16 cellular contexts compared by ENCODE assay signal in the genomic region with DNA sequence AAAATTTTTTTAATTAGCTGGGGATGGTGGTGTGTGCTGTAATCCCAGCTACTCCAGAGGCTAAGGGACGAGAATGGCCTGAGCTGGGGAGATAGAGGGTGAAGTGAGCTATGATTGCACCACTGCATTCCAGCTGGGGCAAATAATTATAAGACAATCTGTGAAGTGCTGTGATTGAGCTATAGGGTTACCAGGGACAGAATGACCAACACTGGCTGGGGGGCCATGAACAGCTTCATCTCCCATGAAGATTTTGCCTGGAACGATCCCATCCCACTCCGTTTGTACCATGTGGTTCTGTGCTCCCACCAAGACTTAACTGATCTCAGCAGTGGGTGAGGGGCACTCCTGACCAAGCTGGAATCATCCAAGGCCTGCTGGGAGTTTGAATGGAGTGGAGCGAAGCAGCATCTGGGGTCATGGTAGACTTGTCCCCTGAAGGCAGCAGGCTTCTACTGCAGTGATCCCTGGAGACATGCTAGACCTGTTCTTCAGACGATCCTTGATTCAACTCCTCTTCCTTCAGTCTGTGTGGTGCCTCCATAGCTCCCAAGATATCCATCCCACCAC. TPM values are rescaled to one million over a fixed set of nuclear protein-coding genes. Genes with fewer than 3 reads are reported as not detected.
DNase-seq lines count a peak whose midpoint lies in the region; ATAC-seq and TF ChIP-seq lines count a peak whose summit lies in the region.
"Had no signal": no experiment of that assay in that cellular context is flagged by ENCODE, and none has a peak within 500 bp of the region (broad histone marks: within the 10 kb centered on the region; RNA-seq: fewer than 3 reads in every experiment).

No MANE protein-coding gene starts in this region.

- H3K9me3 ChIP-seq in breast epithelium, result no peaks in the 10 kb centered on the region
- no peaks in the 10 kb centered on the region for H3K9me3 ChIP-seq in adipocyte (ENCODE audit: control insufficient read depth, low read length)
- H3K9me3 ChIP-seq in CD8-positive, alpha-beta memory T cell (ENCODE audit: low read length), result no peaks in the 10 kb centered on the region

- peak overlapping the region; percentile 59 for H3K9ac ChIP-seq in adipocyte (ENCODE audit: low read length)

- BruUV-seq in MCF 10A (replicated peaks; lab: Mats Ljungman, UMichigan), result no TSS peak

- TF ChIP-seq CTCF in breast epithelium (IDR thresholded peaks at IDR 0.05) (no peak), MCF 10A (IDR thresholded peaks at IDR 0.05; ENCODE audit: unreplicated experiment) (no peak)

- no peaks in the 10 kb centered on the region for H3K9me3 Mint-ChIP-seq in MCF 10A (ENCODE audit: unreplicated experiment)
- H3K9me3 Mint-ChIP-seq in CD8-positive, alpha-beta memory T cell, result no peaks in the 10 kb centered on the region
- H3K9me3 Mint-ChIP-seq: HFFc6 had no signal

- no peak overlapping the region for H3K27ac Mint-ChIP-seq in MCF 10A (ENCODE audit: low read depth, unreplicated experiment)
- H3K27ac Mint-ChIP-seq in CD8-positive, alpha-beta memory T cell, result no peak overlapping the region
- H3K27ac Mint-ChIP-seq: HFFc6 had no signal

- H3K36me3 ChIP-seq in breast epithelium (no peaks in the 10 kb centered on the region), adipocyte (ENCODE audit: control insufficient read depth, insufficient read depth, low read length, severe bottlenecking) (no peaks in the 10 kb centered on the region)
- no peaks in the 10 kb centered on the region for H3K36me3 ChIP-seq in CD8-positive, alpha-beta memory T cell (ENCODE audit: insufficient read depth, low read length)

- DNase-seq in breast epithelium (ENCODE audit: low spot score in 2 of 2), result no peak
- no peak for DNase-seq in MCF 10A (ENCODE audit: unreplicated experiment)
- DNase-seq in adipocyte (ENCODE audit: low read depth), result no peak
- DNase-seq in posterior vena cava (ENCODE audit: low spot score), result peak; percentile 54
- no peak for DNase-seq in CD8-positive, alpha-beta memory T cell
- DNase-seq in NCI-H69 (lab: John Stamatoyannopoulos, UW), result no peak
- DNase-seq: DMS79, HFFc6, KG1, NCI-H1092 treated with DMSO at 0.1 percent for 48 hours, NCI-H1436 treated with DMSO at 0.1 percent for 48 hours, NCI-H1930, NCI-H524 treated with DMSO at 0.1 percent for 48 hours, SW 1271 had no signal

- CTCF ChIA-PET in MCF 10A (lab: Yijun Ruan, JAX), result interaction anchor here (0.5 to 2.5 kb wide), 5 partner anchors 11 to 78 kb away, joined by 3 to 15 read pairs (median 3); no protein-coding TSS in a partner anchor
- CTCF ChIA-PET in CD8-positive, alpha-beta memory T cell (lab: Charles Lee), result interaction anchor here (1.0 kb wide), 1 partner anchor 27 kb away, joined by 5 read pairs; no protein-coding TSS in a partner anchor

- no peaks in the 10 kb centered on the region for H3K36me3 Mint-ChIP-seq in MCF 10A (ENCODE audit: insufficient read depth, unreplicated experiment)
- H3K36me3 Mint-ChIP-seq in CD8-positive, alpha-beta memory T cell, result no peaks in the 10 kb centered on the region

- ATAC-seq in HG02623 (IDR thresholded peaks at IDR 0.05; ENCODE audit: unreplicated experiment), result no peak
- ATAC-seq: Right ventricle myocardium inferior had no signal

- H3K27ac ChIP-seq in breast epithelium, result peak overlapping the region; percentile 71 to 73
- no peak overlapping the region for H3K27ac ChIP-seq in CD8-positive, alpha-beta memory T cell (ENCODE audit: low read depth, low read length)

- H3K4me3 ChIP-seq in breast epithelium (no peak overlapping the region), adipocyte (ENCODE audit: low read length) (peak overlapping the region; percentile 34)
- no peak overlapping the region for H3K4me3 ChIP-seq in CD8-positive, alpha-beta memory T cell (ENCODE audit: low read length)

- H3K4me3 Mint-ChIP-seq in MCF 10A (ENCODE audit: unreplicated experiment), result no peak overlapping the region
- H3K4me3 Mint-ChIP-seq in CD8-positive, alpha-beta memory T cell, result no peak overlapping the region
- H3K4me3 Mint-ChIP-seq: HFFc6 had no signal

- no peaks in the 10 kb centered on the region for H3K4me1 Mint-ChIP-seq in MCF 10A (ENCODE audit: insufficient read depth, unreplicated experiment)
- H3K4me1 Mint-ChIP-seq in CD8-positive, alpha-beta memory T cell, result no peaks in the 10 kb centered on the region

- intact Hi-C loops in breast epithelium (cut with DNase I; ENCODE audit: low total_unique reads), result no loop called here
- intact Hi-C loops in MCF 10A (cut with micrococcal nuclease), result no loop called here
- intact Hi-C loops in posterior vena cava (cut with DNase I), result no loop called here

- no peaks in the 10 kb centered on the region for H3K27me3 Mint-ChIP-seq in MCF 10A (ENCODE audit: insufficient read depth, unreplicated experiment)
- peaks cover 0 to 9% of the 10 kb centered on the region in 2 donors for H3K27me3 Mint-ChIP-seq in CD8-positive, alpha-beta memory T cell

- H3K4me1 ChIP-seq in breast epithelium (no peaks in the 10 kb centered on the region), adipocyte (ENCODE audit: control insufficient read depth, insufficient read depth, low read length) (peaks cover 24% of the 10 kb centered on the region)
- H3K4me1 ChIP-seq in CD8-positive, alpha-beta memory T cell (ENCODE audit: insufficient read depth, low read length), result no peaks in the 10 kb centered on the region

- TF ChIP-seq POLR2A in breast epithelium (IDR thresholded peaks at IDR 0.05), result no peak

- H3K27me3 ChIP-seq in breast epithelium (no peaks in the 10 kb centered on the region), adipocyte (replicated peaks; ENCODE audit: control insufficient read depth, insufficient read depth, low read length) (no peaks in the 10 kb centered on the region)
- no peaks in the 10 kb centered on the region for H3K27me3 ChIP-seq in CD8-positive, alpha-beta memory T cell (ENCODE audit: insufficient read depth, low read length, poor library complexity, severe bottlenecking)

- POLR2A ChIA-PET in MCF 10A (lab: Yijun Ruan, JAX), result interaction anchor here (0.9 kb wide), 1 partner anchor 50 kb away, joined by 3 read pairs; no protein-coding TSS in a partner anchor
- POLR2A ChIA-PET in CD8-positive, alpha-beta memory T cell (lab: Charles Lee), result no interaction called here

RNA-seq across cellular contexts. Expression of a gene that starts 53.6 kb away (rescaled TPM):
- total RNA-seq in breast epithelium (10 to 100 TPM; 13.1 to 20.0 (median 13.2) TPM), MCF 10A (2022) (54.1 and 69.9 TPM in 2 replicates), posterior vena cava (10 to 100 TPM; 37.7 to 39.1 TPM)
- 100 to 1,000 TPM; 151 to 156 TPM for total RNA-seq in CD8-positive, alpha-beta memory T cell
- polyA plus RNA-seq in CD8-positive, alpha-beta memory T cell, result 15.5 TPM
